16 cellular contexts compared by ENCODE assay signal in genomic region chr2:85367180-85367579, GRCh38. TPM values are rescaled to one million over a fixed set of nuclear protein-coding genes. Genes with fewer than 3 reads are reported as not detected.
A peak's percentile ranks its signal among the peaks of the same experiment; 100 is the strongest.
DNase-seq lines count a peak whose midpoint lies in the region; ATAC-seq, FAIRE-seq and TF ChIP-seq lines count a peak whose summit lies in the region.
"Had no signal": no experiment of that assay in that cellular context is flagged by ENCODE, and none has a peak within 500 bp of the region (broad histone marks: within the 10 kb centered on the region; RNA-seq: fewer than 3 reads in every experiment).

No MANE protein-coding gene starts in this region.

- H3K27ac ChIP-seq in HepG2 (ENCODE audit: extremely low read length, insufficient read depth, low read length), result no peak overlapping the region
- no peak overlapping the region for H3K27ac ChIP-seq in right lobe of liver
- no peak overlapping the region for H3K27ac ChIP-seq in endodermal cell (ENCODE audit: low read depth, low read length)
- H3K27ac ChIP-seq: 22Rv1, BLaER1 had no signal

- H3K4me3 ChIP-seq in HepG2 (replicated peaks in 1 of 3; ENCODE audit: insufficient read depth in 1 of 3, low read depth in 2 of 3, low read length in 3 of 3) (no peak overlapping the region), right lobe of liver (no peak overlapping the region), endodermal cell (ENCODE audit: low read length) (no peak overlapping the region)
- H3K4me3 ChIP-seq: BLaER1, HAP-1 had no signal

- TF ChIP-seq POLR2A in HepG2 (IDR thresholded peaks at IDR 0.05; ENCODE audit: insufficient read depth in 1 of 2, low read depth in 2 of 2, low read length in 2 of 2), result no peak
- no peak for TF ChIP-seq POLR2A in right lobe of liver (IDR thresholded peaks at IDR 0.05)

- no peak overlapping the region for H3K4me2 ChIP-seq in HepG2 (ENCODE audit: low read depth, low read length)
- H3K4me2 ChIP-seq: BLaER1 had no signal

- H3K36me3 ChIP-seq in HepG2 (replicated peaks in 1 of 2; ENCODE audit: control insufficient read depth in 1 of 2, insufficient read depth in 2 of 2, low read length in 2 of 2), result no peaks in the 10 kb centered on the region
- peaks cover 0 to 4% (median under 1%) of the 10 kb centered on the region in 4 donors for H3K36me3 ChIP-seq in right lobe of liver
- H3K36me3 ChIP-seq in endodermal cell (ENCODE audit: control insufficient read depth, insufficient read depth, low read length), result peaks cover 2% of the 10 kb centered on the region

- TF ChIP-seq RAD21 in HepG2 (CRISPR knock-in tag; IDR thresholded peaks at IDR 0.05), result no peak

- BruUV-seq in HepG2 (replicated peaks; lab: Mats Ljungman, UMichigan), result no TSS peak

- H3K4me3 Mint-ChIP-seq in T-helper 17 cell, result no peak overlapping the region
- no peak overlapping the region for H3K4me3 Mint-ChIP-seq in endodermal cell
- H3K4me3 Mint-ChIP-seq in progenitor cell of endocrine pancreas (ENCODE audit: low read depth), result no peak overlapping the region
- H3K4me3 Mint-ChIP-seq: CD14-positive monocyte; CD4-positive, alpha-beta memory T cell had no signal

- no peaks in the 10 kb centered on the region for H3K27me3 Mint-ChIP-seq in T-helper 17 cell
- no peaks in the 10 kb centered on the region for H3K27me3 Mint-ChIP-seq in endodermal cell (ENCODE audit: insufficient read depth)
- H3K27me3 Mint-ChIP-seq in progenitor cell of endocrine pancreas, result no peaks in the 10 kb centered on the region
- H3K27me3 Mint-ChIP-seq: CD4-positive, alpha-beta memory T cell had no signal

- H3K4me1 Mint-ChIP-seq in T-helper 17 cell (peaks cover 6% of the 10 kb centered on the region), endodermal cell (no peaks in the 10 kb centered on the region), progenitor cell of endocrine pancreas (ENCODE audit: low read depth) (peaks cover 8% of the 10 kb centered on the region)
- H3K4me1 Mint-ChIP-seq: CD14-positive monocyte; CD4-positive, alpha-beta memory T cell had no signal

- WGBS in HepG2 (ENCODE audit: low lambda C conversion rate), result 78% methylated on average over 5 of the region's 5 CpGs
- 81% methylated on average over 5 of the region's 5 CpGs for WGBS in right lobe of liver (ENCODE audit: insufficient coverage, low coverage, low lambda C conversion rate, missing lambda C conversion rate)
- WGBS in endodermal cell (ENCODE audit: insufficient coverage in 1 of 2, insufficient read length in 1 of 2), 2 experiments, result 85 to 87% methylated on average over 5 of the region's 5 CpGs

- H3K27me3 ChIP-seq in HepG2 (ENCODE audit: control insufficient read depth in 1 of 2, insufficient read depth in 2 of 2, low read length in 2 of 2), result no peaks in the 10 kb centered on the region
- no peaks in the 10 kb centered on the region for H3K27me3 ChIP-seq in right lobe of liver
- H3K27me3 ChIP-seq in endodermal cell (ENCODE audit: control insufficient read depth, insufficient read depth, low read length, poor library complexity, severe bottlenecking), result no peaks in the 10 kb centered on the region
- H3K27me3 ChIP-seq: BLaER1 had no signal

- DNase-seq in HepG2 (ENCODE audit: low spot score) (no peak), right lobe of liver (no peak), T-helper 17 cell (no peak), endodermal cell (no peak), progenitor cell of endocrine pancreas (ENCODE audit: low spot score, unreplicated experiment) (no peak), NCI-H1417 treated with DMSO at 0.1 percent for 48 hours (lab: John Stamatoyannopoulos, UW) (no peak), activated gamma-delta T cell (lab: John Stamatoyannopoulos, UW) (no peak)
- DNase-seq: CD4-positive, alpha-beta memory T cell; DMS79 treated with DMSO at 0.1 percent for 48 hours; GF-D8; GOT3 had no signal

- H3K9me3 Mint-ChIP-seq in endodermal cell, result peaks cover 5% of the 10 kb centered on the region
- H3K9me3 Mint-ChIP-seq in progenitor cell of endocrine pancreas (ENCODE audit: low read depth), result no peaks in the 10 kb centered on the region
- H3K9me3 Mint-ChIP-seq: CD14-positive monocyte; CD4-positive, alpha-beta memory T cell had no signal

- peak; percentile 10; the same call in 1 of the 3 replicates for ATAC-seq in HepG2
- ATAC-seq in right lobe of liver, result no peak
- ATAC-seq in T-helper 17 cell, result no peak
- ATAC-seq in GM19328 (IDR thresholded peaks at IDR 0.05; ENCODE audit: unreplicated experiment), result no peak

- no peaks in the 10 kb centered on the region for H4K20me1 ChIP-seq in HepG2 (ENCODE audit: insufficient read depth, low read length)
- H4K20me1 ChIP-seq: BLaER1 had no signal

- TF ChIP-seq EP300 in HepG2 (IDR thresholded peaks at IDR 0.05; ENCODE audit: low read depth in 2 of 2, low read length in 2 of 2), result no peak
- no peak for TF ChIP-seq EP300 in HepG2 (CRISPR knock-in tag; IDR thresholded peaks at IDR 0.05; ENCODE audit: borderline replicate concordance)

- in situ Hi-C loops in HepG2 (cut with HindIII; ENCODE audit: extremely low pct_ligation_motif_present, low pct_unique_long_range_greater_than_20kb), result no loop called here

- H3K9me3 ChIP-seq in HepG2 (ENCODE audit: low read length), result no peaks in the 10 kb centered on the region
- H3K9me3 ChIP-seq in right lobe of liver, result no peaks in the 10 kb centered on the region
- no peaks in the 10 kb centered on the region for H3K9me3 ChIP-seq in T-helper 17 cell (ENCODE audit: control insufficient read depth, low read length, poor library complexity, severe bottlenecking)
- H3K9me3 ChIP-seq in endodermal cell (ENCODE audit: control insufficient read depth, low read length), result no peaks in the 10 kb centered on the region
- H3K9me3 ChIP-seq: BLaER1, HAP-1 had no signal

- H3K79me2 ChIP-seq in HepG2 (ENCODE audit: insufficient read depth, low read length), result no peaks in the 10 kb centered on the region

- no peak overlapping the region for H2AFZ ChIP-seq in HepG2 (ENCODE audit: low read length)

- H3K36me3 Mint-ChIP-seq in T-helper 17 cell (ENCODE audit: low read depth) (peaks cover 8% of the 10 kb centered on the region), endodermal cell (ENCODE audit: low read depth) (peaks cover 19% of the 10 kb centered on the region), progenitor cell of endocrine pancreas (ENCODE audit: insufficient read depth) (peaks cover 10% of the 10 kb centered on the region)

- intact Hi-C loops in HepG2 (cut with micrococcal nuclease; ENCODE audit: unreplicated experiment) (no loop called here), right lobe of liver (cut with DNase I) (no loop called here)

- peak overlapping the region; percentile 68 for H3K27ac Mint-ChIP-seq in T-helper 17 cell
- no peak overlapping the region for H3K27ac Mint-ChIP-seq in endodermal cell
- H3K27ac Mint-ChIP-seq in progenitor cell of endocrine pancreas, result peak overlapping the region; percentile 57

- peak; percentile 12 for FAIRE-seq in HepG2 (lab: Jason Lieb, UNC)

- TF ChIP-seq CTCF in HepG2 (CRISPR knock-in tag; IDR thresholded peaks at IDR 0.05) (0 out of 2 replicates have a peak, but pooled peaks have one; percentile 15), right lobe of liver (IDR thresholded peaks at IDR 0.05) (no peak), endodermal cell (conservative IDR thresholded peaks at IDR 0.05) (peak; percentile 35), progenitor cell of endocrine pancreas (IDR thresholded peaks at IDR 0.05; ENCODE audit: unreplicated experiment) (no peak)

- no peak overlapping the region for H3K9ac ChIP-seq in HepG2 (ENCODE audit: insufficient read depth, low read depth, low read length)
- H3K9ac ChIP-seq in endodermal cell (ENCODE audit: extremely low read depth, low read length, poor library complexity, severe bottlenecking), result no peak overlapping the region
- H3K9ac ChIP-seq: BLaER1 had no signal

- CTCF ChIA-PET in HepG2 (lab: Yijun Ruan, JAX; ENCODE audit: low intra/inter-chr PET ratio, low total read pairs), result no interaction called here

- POLR2A ChIA-PET in HepG2 (lab: Yijun Ruan, JAX), result interaction anchor here (1.1 to 5.5 kb wide), 3 partner anchors 13 to 40 kb away, joined by 3 to 86 read pairs (median 32); partner anchors contain the start of genes ELMOD3, RETSAT and TGOLN2

- peaks cover 65% of the 10 kb centered on the region for H3K4me1 ChIP-seq in HepG2 (ENCODE audit: insufficient read depth, low read length)
- H3K4me1 ChIP-seq in right lobe of liver, result peaks cover 0 to 14% (median 3%) of the 10 kb centered on the region in 4 donors
- no peaks in the 10 kb centered on the region for H3K4me1 ChIP-seq in endodermal cell (ENCODE audit: control insufficient read depth, insufficient read depth, low read length)
- H3K4me1 ChIP-seq: HAP-1 had no signal

RNA-seq across cellular contexts. Expression of gene ELMOD3, which starts 12.6 kb away (rescaled TPM):
- total RNA-seq in HepG2 (2016; rRNA removed; fragmentation: Illumina TruSeq; extraction: Trizol) (10.3 and 13.3 TPM in 2 replicates), right lobe of liver (10 to 100 TPM in 3 of 6 experiments, 1 to 10 TPM in 3; 7.4 to 12.8 (median 9.5) TPM), T-helper 17 cell (10 to 100 TPM; 20.0 to 23.2 TPM), endodermal cell (10 to 100 TPM; 12.4 to 18.9 TPM), progenitor cell of endocrine pancreas (23.3 and 25.6 TPM in 2 replicates)
- 6.9 and 7.5 TPM in 2 replicates for total RNA-seq in HepG2 (2016; cell fraction: cytosol; rRNA removed; fragmentation: Illumina TruSeq; extraction: Trizol; ENCODE audit: low read depth)
- total RNA-seq in HepG2 (2016; cell fraction: insoluble cytoplasmic fraction; rRNA removed; fragmentation: Illumina TruSeq; extraction: Trizol), result 10.3 and 15.0 TPM in 2 replicates
- total RNA-seq in HepG2 (2016; cell fraction: membrane; rRNA removed; fragmentation: Illumina TruSeq; extraction: Trizol), result 8.8 and 9.5 TPM in 2 replicates
- 16.6 and 22.7 TPM in 2 replicates for total RNA-seq in HepG2 (2016; cell fraction: nucleus; rRNA removed; fragmentation: Illumina TruSeq; extraction: Trizol)
- polyA plus RNA-seq in HepG2 (2011; rRNA removed), result 19.5 and 21.4 TPM in 2 replicates
- 11.0 and 11.1 TPM in 2 replicates for polyA plus RNA-seq in HepG2 (2011; cell fraction: cytosol; rRNA removed)
- polyA plus RNA-seq in HepG2 (2011; cell fraction: nucleus; rRNA removed), result 56.3 and 61.9 TPM in 2 replicates
- 9.6 and 10.3 TPM in 2 replicates for polyA plus RNA-seq in HepG2 (2012)
- polyA plus RNA-seq in HepG2 (2016; cell fraction: cytosol; fragmentation: Illumina TruSeq; extraction: Trizol; ENCODE audit: low read depth), result 2.4 and 3.2 TPM in 2 replicates
- 9.4 TPM in 2 replicates for polyA plus RNA-seq in HepG2 (2016; cell fraction: insoluble cytoplasmic fraction; fragmentation: Illumina TruSeq; extraction: Trizol; ENCODE audit: low read depth)
- polyA plus RNA-seq in HepG2 (2016; cell fraction: membrane; fragmentation: Illumina TruSeq; extraction: Trizol; ENCODE audit: low read depth), result 6.4 and 6.6 TPM in 2 replicates
- 34.9 and 37.5 TPM in 2 replicates for polyA plus RNA-seq in HepG2 (2016; cell fraction: nucleus; fragmentation: Illumina TruSeq; extraction: Trizol; ENCODE audit: insufficient read depth, low read depth)
- 14.8 and 18.1 TPM in 2 replicates for polyA minus RNA-seq in HepG2 (2011; rRNA and poly(A)+ RNA removed; ENCODE audit: low replicate concordance)
- polyA minus RNA-seq in HepG2 (2011; cell fraction: cytosol; rRNA and poly(A)+ RNA removed), result 3.2 and 4.1 TPM in 2 replicates
- 19.1 and 24.5 TPM in 2 replicates for polyA minus RNA-seq in HepG2 (2011; cell fraction: nucleus; rRNA and poly(A)+ RNA removed)
- polyA plus RNA-seq in endodermal cell (2013, experiment 1 of 2), result 19.1 TPM
- polyA plus RNA-seq in endodermal cell (2013, experiment 2 of 2), result 19.3 TPM

RNA-seq across cellular contexts. Expression of gene RETSAT, which starts 12.9 kb away (rescaled TPM):
- 17.2 and 46.7 TPM in 2 replicates for total RNA-seq in HepG2 (2016; rRNA removed; fragmentation: Illumina TruSeq; extraction: Trizol)
- 10.9 and 12.3 TPM in 2 replicates for total RNA-seq in HepG2 (2016; cell fraction: cytosol; rRNA removed; fragmentation: Illumina TruSeq; extraction: Trizol; ENCODE audit: low read depth)
- 18.1 and 44.6 TPM in 2 replicates for total RNA-seq in HepG2 (2016; cell fraction: insoluble cytoplasmic fraction; rRNA removed; fragmentation: Illumina TruSeq; extraction: Trizol)
- 15.7 and 17.3 TPM in 2 replicates for total RNA-seq in HepG2 (2016; cell fraction: membrane; rRNA removed; fragmentation: Illumina TruSeq; extraction: Trizol)
- total RNA-seq in HepG2 (2016; cell fraction: nucleus; rRNA removed; fragmentation: Illumina TruSeq; extraction: Trizol), result 50.8 and 58.5 TPM in 2 replicates
- polyA plus RNA-seq in HepG2 (2011; rRNA removed), result 61.0 and 88.0 TPM in 2 replicates
- 45.6 and 61.3 TPM in 2 replicates for polyA plus RNA-seq in HepG2 (2011; cell fraction: cytosol; rRNA removed)
- 145 and 168 TPM in 2 replicates for polyA plus RNA-seq in HepG2 (2011; cell fraction: nucleus; rRNA removed)
- 76.9 and 78.5 TPM in 2 replicates for polyA plus RNA-seq in HepG2 (2012)
- polyA plus RNA-seq in HepG2 (2016; cell fraction: cytosol; fragmentation: Illumina TruSeq; extraction: Trizol; ENCODE audit: low read depth), result 4.6 and 4.8 TPM in 2 replicates
- 15.6 and 17.6 TPM in 2 replicates for polyA plus RNA-seq in HepG2 (2016; cell fraction: insoluble cytoplasmic fraction; fragmentation: Illumina TruSeq; extraction: Trizol; ENCODE audit: low read depth)
- 9.2 and 10.8 TPM in 2 replicates for polyA plus RNA-seq in HepG2 (2016; cell fraction: membrane; fragmentation: Illumina TruSeq; extraction: Trizol; ENCODE audit: low read depth)
- 96.7 and 99.7 TPM in 2 replicates for polyA plus RNA-seq in HepG2 (2016; cell fraction: nucleus; fragmentation: Illumina TruSeq; extraction: Trizol; ENCODE audit: insufficient read depth, low read depth)
- 163 and 207 TPM in 2 replicates for polyA minus RNA-seq in HepG2 (2011; rRNA and poly(A)+ RNA removed; ENCODE audit: low replicate concordance)
- polyA minus RNA-seq in HepG2 (2011; cell fraction: cytosol; rRNA and poly(A)+ RNA removed), result 39.9 and 52.7 TPM in 2 replicates
- polyA minus RNA-seq in HepG2 (2011; cell fraction: nucleus; rRNA and poly(A)+ RNA removed), result 60.9 and 82.7 TPM in 2 replicates
- total RNA-seq in right lobe of liver, result 100 to 1,000 TPM in 4 of 6 experiments, 10 to 100 TPM in 2; 70.3 to 112 (median 105) TPM
- total RNA-seq in T-helper 17 cell, result 10 to 100 TPM; 30.3 to 35.9 TPM
- 10 to 100 TPM; 12.7 to 19.7 TPM for total RNA-seq in endodermal cell
- 11.9 TPM for polyA plus RNA-seq in endodermal cell (2013, experiment 1 of 2)
- polyA plus RNA-seq in endodermal cell (2013, experiment 2 of 2), result 12.8 TPM
- 22.8 and 23.1 TPM in 2 replicates for total RNA-seq in progenitor cell of endocrine pancreas

RNA-seq across cellular contexts. Expression of gene TGOLN2, which starts 39.4 kb away (rescaled TPM):
- total RNA-seq in HepG2 (2016; rRNA removed; fragmentation: Illumina TruSeq; extraction: Trizol), result 62.5 and 99.6 TPM in 2 replicates
- total RNA-seq in HepG2 (2016; cell fraction: cytosol; rRNA removed; fragmentation: Illumina TruSeq; extraction: Trizol; ENCODE audit: low read depth), result 10.8 and 10.9 TPM in 2 replicates
- 56.7 and 97.1 TPM in 2 replicates for total RNA-seq in HepG2 (2016; cell fraction: insoluble cytoplasmic fraction; rRNA removed; fragmentation: Illumina TruSeq; extraction: Trizol)
- total RNA-seq in HepG2 (2016; cell fraction: membrane; rRNA removed; fragmentation: Illumina TruSeq; extraction: Trizol), result 20.9 and 22.6 TPM in 2 replicates
- 124 and 151 TPM in 2 replicates for total RNA-seq in HepG2 (2016; cell fraction: nucleus; rRNA removed; fragmentation: Illumina TruSeq; extraction: Trizol)
- 143 and 155 TPM in 2 replicates for polyA plus RNA-seq in HepG2 (2011; rRNA removed)
- 88.2 and 122 TPM in 2 replicates for polyA plus RNA-seq in HepG2 (2011; cell fraction: cytosol; rRNA removed)
- 116 and 157 TPM in 2 replicates for polyA plus RNA-seq in HepG2 (2011; cell fraction: nucleus; rRNA removed)
- polyA plus RNA-seq in HepG2 (2012), result 86.0 and 95.7 TPM in 2 replicates
- polyA plus RNA-seq in HepG2 (2016; cell fraction: cytosol; fragmentation: Illumina TruSeq; extraction: Trizol; ENCODE audit: low read depth), result 4.3 and 4.5 TPM in 2 replicates
- 51.8 and 59.4 TPM in 2 replicates for polyA plus RNA-seq in HepG2 (2016; cell fraction: insoluble cytoplasmic fraction; fragmentation: Illumina TruSeq; extraction: Trizol; ENCODE audit: low read depth)
- polyA plus RNA-seq in HepG2 (2016; cell fraction: membrane; fragmentation: Illumina TruSeq; extraction: Trizol; ENCODE audit: low read depth), result 10.0 and 10.7 TPM in 2 replicates
- 170 and 178 TPM in 2 replicates for polyA plus RNA-seq in HepG2 (2016; cell fraction: nucleus; fragmentation: Illumina TruSeq; extraction: Trizol; ENCODE audit: insufficient read depth, low read depth)
- 35.4 and 110 TPM in 2 replicates for polyA minus RNA-seq in HepG2 (2011; rRNA and poly(A)+ RNA removed; ENCODE audit: low replicate concordance)
- 83.6 and 87.9 TPM in 2 replicates for polyA minus RNA-seq in HepG2 (2011; cell fraction: cytosol; rRNA and poly(A)+ RNA removed)
- polyA minus RNA-seq in HepG2 (2011; cell fraction: nucleus; rRNA and poly(A)+ RNA removed), result 120 and 144 TPM in 2 replicates
- 100 to 1,000 TPM in 5 of 6 experiments, 10 to 100 TPM in 1; 85.7 to 153 (median 121) TPM for total RNA-seq in right lobe of liver
- 100 to 1,000 TPM; 122 to 125 TPM for total RNA-seq in T-helper 17 cell
- 10 to 100 TPM; 58.6 to 67.0 TPM for total RNA-seq in endodermal cell
- polyA plus RNA-seq in endodermal cell (2013, experiment 1 of 2), result 46.4 TPM
- polyA plus RNA-seq in endodermal cell (2013, experiment 2 of 2), result 44.3 TPM
- total RNA-seq in progenitor cell of endocrine pancreas, result 64.2 and 65.5 TPM in 2 replicates

RNA-seq across cellular contexts. Expression of gene CAPG, which starts 43.0 kb away (rescaled TPM):
- total RNA-seq in HepG2 (2016; rRNA removed; fragmentation: Illumina TruSeq; extraction: Trizol), result 18.2 and 26.5 TPM in 2 replicates
- total RNA-seq in HepG2 (2016; cell fraction: cytosol; rRNA removed; fragmentation: Illumina TruSeq; extraction: Trizol; ENCODE audit: low read depth), result 3.5 and 5.7 TPM in 2 replicates
- total RNA-seq in HepG2 (2016; cell fraction: insoluble cytoplasmic fraction; rRNA removed; fragmentation: Illumina TruSeq; extraction: Trizol), result 22.4 and 25.2 TPM in 2 replicates
- total RNA-seq in HepG2 (2016; cell fraction: membrane; rRNA removed; fragmentation: Illumina TruSeq; extraction: Trizol), result 7.7 TPM in 2 replicates
- 6.2 and 8.8 TPM in 2 replicates for total RNA-seq in HepG2 (2016; cell fraction: nucleus; rRNA removed; fragmentation: Illumina TruSeq; extraction: Trizol)
- 10.6 and 12.7 TPM in 2 replicates for polyA plus RNA-seq in HepG2 (2011; rRNA removed)
- polyA plus RNA-seq in HepG2 (2011; cell fraction: cytosol; rRNA removed), result 7.9 and 13.0 TPM in 2 replicates
- 6.3 and 7.4 TPM in 2 replicates for polyA plus RNA-seq in HepG2 (2011; cell fraction: nucleus; rRNA removed)
- polyA plus RNA-seq in HepG2 (2012), result 6.7 and 7.8 TPM in 2 replicates
- 2.9 and 4.2 TPM in 2 replicates for polyA plus RNA-seq in HepG2 (2016; cell fraction: cytosol; fragmentation: Illumina TruSeq; extraction: Trizol; ENCODE audit: low read depth)
- polyA plus RNA-seq in HepG2 (2016; cell fraction: insoluble cytoplasmic fraction; fragmentation: Illumina TruSeq; extraction: Trizol; ENCODE audit: low read depth), result 18.1 and 22.6 TPM in 2 replicates
- polyA plus RNA-seq in HepG2 (2016; cell fraction: membrane; fragmentation: Illumina TruSeq; extraction: Trizol; ENCODE audit: low read depth), result 3.2 and 4.7 TPM in 2 replicates
- polyA plus RNA-seq in HepG2 (2016; cell fraction: nucleus; fragmentation: Illumina TruSeq; extraction: Trizol; ENCODE audit: insufficient read depth, low read depth), result 11.5 and 13.0 TPM in 2 replicates
- polyA minus RNA-seq in HepG2 (2011; rRNA and poly(A)+ RNA removed; ENCODE audit: low replicate concordance), result 9.5 and 243 TPM in 2 replicates
- polyA minus RNA-seq in HepG2 (2011; cell fraction: cytosol; rRNA and poly(A)+ RNA removed), result 5.7 and 10.2 TPM in 2 replicates
- polyA minus RNA-seq in HepG2 (2011; cell fraction: nucleus; rRNA and poly(A)+ RNA removed), result 3.7 and 5.7 TPM in 2 replicates
- total RNA-seq in right lobe of liver, result 10 to 100 TPM in 3 of 6 experiments, 1 to 10 TPM in 3; 3.3 to 17.4 (median 9.9) TPM
- 10 to 100 TPM; 51.6 to 90.3 TPM for total RNA-seq in T-helper 17 cell
- 100 to 1,000 TPM; 104 to 119 TPM for total RNA-seq in endodermal cell
- polyA plus RNA-seq in endodermal cell (2013, experiment 1 of 2), result 30.9 TPM
- polyA plus RNA-seq in endodermal cell (2013, experiment 2 of 2), result 30.1 TPM
- total RNA-seq in progenitor cell of endocrine pancreas, result 56.1 and 56.5 TPM in 2 replicates

RNA-seq across cellular contexts. Expression of gene SH2D6, which starts 51.3 kb away (rescaled TPM):
- total RNA-seq in HepG2 (2016; rRNA removed; fragmentation: Illumina TruSeq; extraction: Trizol) (0.11 and 0.29 TPM in 2 replicates), right lobe of liver (1 to 10 TPM in 3 of 6 experiments, under 1 TPM in 1, not detected in 2; 0.40 to 3.7 (median 2.3) TPM), T-helper 17 cell (under 1 TPM; 0.26 to 0.40 TPM), endodermal cell (1 to 10 TPM in 1 of 2 donors, under 1 TPM in 1; 0.68 to 1.1 TPM), progenitor cell of endocrine pancreas (0.29 and 0.71 TPM in 2 replicates)
- 1.1 and 1.3 TPM in 2 replicates for total RNA-seq in HepG2 (2016; cell fraction: cytosol; rRNA removed; fragmentation: Illumina TruSeq; extraction: Trizol; ENCODE audit: low read depth)
- 0.41 TPM in 1 of 2 replicates, not detected in the other for total RNA-seq in HepG2 (2016; cell fraction: insoluble cytoplasmic fraction; rRNA removed; fragmentation: Illumina TruSeq; extraction: Trizol)
- total RNA-seq in HepG2 (2016; cell fraction: membrane; rRNA removed; fragmentation: Illumina TruSeq; extraction: Trizol), result 1.6 and 1.9 TPM in 2 replicates
- 0.93 and 1.0 TPM in 2 replicates for total RNA-seq in HepG2 (2016; cell fraction: nucleus; rRNA removed; fragmentation: Illumina TruSeq; extraction: Trizol)
- 0.18 and 0.26 TPM in 2 replicates for polyA plus RNA-seq in HepG2 (2011; rRNA removed)
- 0.08 and 0.21 TPM in 2 replicates for polyA plus RNA-seq in HepG2 (2011; cell fraction: cytosol; rRNA removed)
- polyA plus RNA-seq in HepG2 (2011; cell fraction: nucleus; rRNA removed), result 0.19 and 0.51 TPM in 2 replicates
- not detected in 2 replicates for polyA plus RNA-seq in HepG2 (2012)
- polyA plus RNA-seq in HepG2 (2016; cell fraction: cytosol; fragmentation: Illumina TruSeq; extraction: Trizol; ENCODE audit: low read depth), result not detected in 2 replicates
- polyA plus RNA-seq in HepG2 (2016; cell fraction: insoluble cytoplasmic fraction; fragmentation: Illumina TruSeq; extraction: Trizol; ENCODE audit: low read depth), result not detected in 2 replicates
- polyA plus RNA-seq in HepG2 (2016; cell fraction: membrane; fragmentation: Illumina TruSeq; extraction: Trizol; ENCODE audit: low read depth), result 0.26 and 0.30 TPM in 2 replicates
- polyA plus RNA-seq in HepG2 (2016; cell fraction: nucleus; fragmentation: Illumina TruSeq; extraction: Trizol; ENCODE audit: insufficient read depth, low read depth), result 1.2 TPM in 1 of 2 replicates, not detected in the other
- 0.74 and 1.7 TPM in 2 replicates for polyA minus RNA-seq in HepG2 (2011; rRNA and poly(A)+ RNA removed; ENCODE audit: low replicate concordance)
- 0.69 and 1.3 TPM in 2 replicates for polyA minus RNA-seq in HepG2 (2011; cell fraction: cytosol; rRNA and poly(A)+ RNA removed)
- polyA minus RNA-seq in HepG2 (2011; cell fraction: nucleus; rRNA and poly(A)+ RNA removed), result 0.77 and 1.6 TPM in 2 replicates
- 0.28 TPM for polyA plus RNA-seq in endodermal cell (2013, experiment 1 of 2)
- polyA plus RNA-seq in endodermal cell (2013, experiment 2 of 2), result 0.70 TPM
- polyA plus RNA-seq: CD14-positive monocyte; CD4-positive, alpha-beta memory T cell had no signal

Comparison
In these comparisons a context has a peak if more than half of its experiments do, and no peak if none do; other contexts are left out.
1. CTCF ChIP-seq: peak in HepG2 (single experiment) and endodermal cell (single experiment); none in right lobe of liver (0 of 4) and progenitor cell of endocrine pancreas (single experiment).